Comparison of ENCODE assay signal across 16 cellular contexts in genomic region chr2:213235741-213236140, GRCh38. TPM values are rescaled to one million over a fixed set of nuclear protein-coding genes. Genes with fewer than 3 reads are reported as not detected.
DNase-seq lines count a peak whose midpoint lies in the region; ATAC-seq and TF ChIP-seq lines count a peak whose summit lies in the region.
"Had no signal": no experiment of that assay in that cellular context is flagged by ENCODE, and none has a peak within 500 bp of the region (broad histone marks: within the 10 kb centered on the region; RNA-seq: fewer than 3 reads in every experiment).

No MANE protein-coding gene starts in this region.

- peak overlapping the region; percentile 99 for H3K27ac ChIP-seq in SU-DHL-6 (ENCODE audit: low read depth, low read length)
- no peak overlapping the region for H3K27ac ChIP-seq in neural progenitor cell
- H3K27ac ChIP-seq: A549, HL-60 had no signal

- H3K9me2 ChIP-seq in Loucy (replicated peaks; ENCODE audit: low read depth, low read length) = no peaks in the 10 kb centered on the region
- no peaks in the 10 kb centered on the region for H3K9me2 ChIP-seq in SU-DHL-6 (replicated peaks; ENCODE audit: insufficient read depth, low read length)

- H2AFZ ChIP-seq in Loucy (ENCODE audit: low read length) (no peak overlapping the region), SU-DHL-6 (ENCODE audit: low read depth, low read length, severe bottlenecking) (no peak overlapping the region), neural progenitor cell (replicated peaks) (no peak overlapping the region)

- no peaks in the 10 kb centered on the region for H3K27me3 Mint-ChIP-seq in neural progenitor cell (ENCODE audit: insufficient read depth, low read depth)

- ATAC-seq in HG03135 (IDR thresholded peaks at IDR 0.05; ENCODE audit: unreplicated experiment) = no peak
- no peak for ATAC-seq in omental fat pad (ENCODE audit: low FRiP score)
- no peak for ATAC-seq in esophagus mucosa
- ATAC-seq: A549, HCT116, K562 had no signal

- H3F3A ChIP-seq in Loucy (ENCODE audit: low read depth) (peaks cover 29% of the 10 kb centered on the region), SU-DHL-6 (ENCODE audit: insufficient read depth) (peaks cover 91% of the 10 kb centered on the region), neural progenitor cell (ENCODE audit: low read depth) (peaks cover 34% of the 10 kb centered on the region)

- no peaks in the 10 kb centered on the region for H3K9me3 ChIP-seq in Loucy (ENCODE audit: insufficient read depth, low read depth, low read length)
- H3K9me3 ChIP-seq in SU-DHL-6 (ENCODE audit: insufficient read depth, low read length) = no peaks in the 10 kb centered on the region
- H3K9me3 ChIP-seq in neural progenitor cell (ENCODE audit: low read depth) = no peaks in the 10 kb centered on the region
- H3K9me3 ChIP-seq: A549, BE2C had no signal

- H3K4me2 ChIP-seq in Loucy (ENCODE audit: low read depth, low read length, poor library complexity, severe bottlenecking) (peak overlapping the region; percentile 76), SU-DHL-6 (ENCODE audit: low read depth, low read length, poor library complexity, severe bottlenecking) (peak overlapping the region; percentile 99), neural progenitor cell (peak overlapping the region; percentile 69)
- H3K4me2 ChIP-seq: A549 had no signal

- H4K20me1 ChIP-seq in Loucy (ENCODE audit: insufficient read depth, low read length, poor library complexity, severe bottlenecking) = no peaks in the 10 kb centered on the region
- no peaks in the 10 kb centered on the region for H4K20me1 ChIP-seq in SU-DHL-6 (ENCODE audit: low read depth, low read length)
- no peaks in the 10 kb centered on the region for H4K20me1 ChIP-seq in neural progenitor cell (ENCODE audit: low read depth)

- H3K36me3 Mint-ChIP-seq in neural progenitor cell = no peaks in the 10 kb centered on the region
- H3K36me3 Mint-ChIP-seq: CD14-positive monocyte; CD8-positive, alpha-beta memory T cell had no signal

- H3K79me2 ChIP-seq in Loucy (ENCODE audit: insufficient read depth, low read length) (peaks cover 55% of the 10 kb centered on the region), SU-DHL-6 (ENCODE audit: insufficient read depth, low read length) (peaks cover 21% of the 10 kb centered on the region), neural progenitor cell (ENCODE audit: low read depth) (no peaks in the 10 kb centered on the region)

- H3K4me1 ChIP-seq in Loucy (ENCODE audit: insufficient read depth, low read length, poor library complexity, severe bottlenecking) (peaks cover 85% of the 10 kb centered on the region), neural progenitor cell (peaks cover 74% of the 10 kb centered on the region)

- H3K9me3 Mint-ChIP-seq in neural progenitor cell = no peaks in the 10 kb centered on the region
- H3K9me3 Mint-ChIP-seq: CD14-positive monocyte; CD8-positive, alpha-beta memory T cell had no signal

- no peak overlapping the region for H3K27ac Mint-ChIP-seq in neural progenitor cell
- H3K27ac Mint-ChIP-seq: CD14-positive monocyte had no signal

- no peak overlapping the region for H3K4me3 Mint-ChIP-seq in neural progenitor cell
- H3K4me3 Mint-ChIP-seq: CD14-positive monocyte; CD8-positive, alpha-beta memory T cell had no signal

- no peaks in the 10 kb centered on the region for H3K27me3 ChIP-seq in Loucy (ENCODE audit: insufficient read depth, low read length, poor library complexity, severe bottlenecking)
- no peaks in the 10 kb centered on the region for H3K27me3 ChIP-seq in SU-DHL-6 (ENCODE audit: low read length)
- no peaks in the 10 kb centered on the region for H3K27me3 ChIP-seq in neural progenitor cell
- H3K27me3 ChIP-seq: BE2C had no signal

- H3K36me3 ChIP-seq in Loucy (ENCODE audit: insufficient read depth, low read length) = no peaks in the 10 kb centered on the region
- H3K36me3 ChIP-seq in SU-DHL-6 (ENCODE audit: low read length) = no peaks in the 10 kb centered on the region
- H3K36me3 ChIP-seq in neural progenitor cell = no peaks in the 10 kb centered on the region
- H3K36me3 ChIP-seq: BE2C had no signal

- DNase-seq in GM12865 (ENCODE audit: low read depth) (no peak), neural progenitor cell (ENCODE audit: low spot score) (no peak), omental fat pad (ENCODE audit: low spot score) (no peak)
- no peak for DNase-seq in stimulated activated CD4-positive, alpha-beta T cell treated with anti-CD3 and anti-CD28 coated beads, Interleukin-4, amount 100 ng/mL, for 1 hour
- DNase-seq: BE2C; CD8-positive, alpha-beta memory T cell; DMS53 had no signal

- H3K4me3 ChIP-seq in GM12865 (ENCODE audit: low read depth, low read length) = peak overlapping the region; percentile 88; the same call in 1 of the 2 replicates
- peak overlapping the region; percentile 14 for H3K4me3 ChIP-seq in Loucy (ENCODE audit: low read length, poor library complexity, severe bottlenecking)
- peak overlapping the region; percentile 51 for H3K4me3 ChIP-seq in SU-DHL-6 (ENCODE audit: insufficient read depth, low read length, poor library complexity, severe bottlenecking)
- no peak overlapping the region for H3K4me3 ChIP-seq in neural progenitor cell
- H3K4me3 ChIP-seq: A549, K562 had no signal

- TF ChIP-seq CTCF in GM12865 (IDR thresholded peaks at IDR 0.05; ENCODE audit: insufficient read depth, low read depth, low read length, missing control alignments) = no peak
- TF ChIP-seq CTCF in Loucy (conservative IDR thresholded peaks at IDR 0.05; ENCODE audit: low read length) = no peak
- TF ChIP-seq CTCF in SU-DHL-6 (IDR thresholded peaks at IDR 0.05; ENCODE audit: insufficient read depth, low read length, poor library complexity, severe bottlenecking) = no peak
- TF ChIP-seq CTCF in neural progenitor cell (IDR thresholded peaks at IDR 0.05) = no peak
- no peak for TF ChIP-seq CTCF in omental fat pad (IDR thresholded peaks at IDR 0.05)

- H3K4me1 Mint-ChIP-seq in neural progenitor cell = peaks cover 65% of the 10 kb centered on the region

- H3K9ac ChIP-seq in Loucy (ENCODE audit: low read depth, low read length, poor library complexity, severe bottlenecking) = peak overlapping the region; percentile 68
- H3K9ac ChIP-seq in SU-DHL-6 (ENCODE audit: low read length) = peak overlapping the region; percentile 69
- H3K9ac ChIP-seq in neural progenitor cell = no peak overlapping the region

RNA-seq across cellular contexts. Expression of gene SPAG16, which starts 48.5 kb away (rescaled TPM):
- total RNA-seq in neural progenitor cell (ENCODE audit: low replicate concordance) = 48.5 and 70.3 TPM in 2 replicates
- 10 to 100 TPM; 11.1 to 29.5 (median 13.3) TPM for total RNA-seq in omental fat pad
- 19.8 TPM for total RNA-seq in esophagus mucosa
